In the genomic region with DNA sequence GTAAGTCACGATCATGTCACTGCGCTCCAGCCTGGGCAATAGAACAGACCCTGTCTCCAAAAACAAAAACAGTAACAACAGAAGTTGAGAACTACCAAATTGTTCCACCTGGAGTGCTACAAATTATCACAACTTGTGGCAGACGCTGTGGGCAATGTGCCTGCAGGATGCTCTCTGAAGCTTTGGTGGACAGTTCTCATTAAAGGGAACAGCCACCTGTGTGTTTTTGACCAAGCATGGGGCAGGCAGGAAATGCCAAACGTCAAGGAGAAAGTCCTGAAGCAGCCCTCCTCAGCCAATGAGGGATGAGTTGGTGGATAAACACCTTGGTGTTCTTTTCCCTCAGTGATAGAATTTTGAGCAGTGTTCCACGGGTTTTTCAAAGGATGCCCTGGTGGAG, we compare ENCODE assay signal across 15 cellular contexts. TPM values are rescaled to one million over a fixed set of nuclear protein-coding genes. Genes with fewer than 3 reads are reported as not detected.
DNase-seq lines count a peak whose midpoint lies in the region; ATAC-seq and TF ChIP-seq lines count a peak whose summit lies in the region.
"Had no signal": no experiment of that assay in that cellular context is flagged by ENCODE, and none has a peak within 500 bp of the region (broad histone marks: within the 10 kb centered on the region; RNA-seq: fewer than 3 reads in every experiment).

No MANE protein-coding gene starts in this region.

- no peak for TF ChIP-seq POLR2A in Peyer's patch (IDR thresholded peaks at IDR 0.05)

- peak; percentile 32; the same call in 2 of the 3 replicates for ATAC-seq in DND-41 (ENCODE audit: insufficient read depth, low read depth)
- no peak for ATAC-seq in activated CD8-positive, alpha-beta T cell treated with anti-CD3 and anti-CD28 coated beads, Interleukin-2, amount 10 ng/mL, durations not matched to agents 7 days and 5 days

- TF ChIP-seq CTCF in 22Rv1 (IDR thresholded peaks at IDR 0.05) (no peak), DND-41 (IDR thresholded peaks at IDR 0.05; ENCODE audit: borderline replicate concordance, extremely low read depth, low read length, poor library complexity, severe bottlenecking) (no peak), progenitor cell of endocrine pancreas (IDR thresholded peaks at IDR 0.05; ENCODE audit: unreplicated experiment) (no peak), Peyer's patch (IDR thresholded peaks at IDR 0.05) (no peak)

- no peak overlapping the region for H2AFZ ChIP-seq in DND-41 (ENCODE audit: low read depth, low read length)

- H3K36me3 ChIP-seq in DND-41 (ENCODE audit: insufficient read depth, low read length) (no peaks in the 10 kb centered on the region), Peyer's patch (no peaks in the 10 kb centered on the region)

- H3K9ac ChIP-seq in DND-41 (ENCODE audit: low read depth, low read length): no peak overlapping the region

- no peaks in the 10 kb centered on the region for H3K4me1 Mint-ChIP-seq in progenitor cell of endocrine pancreas (ENCODE audit: low read depth)
- no peaks in the 10 kb centered on the region for H3K4me1 Mint-ChIP-seq in activated CD8-positive, alpha-beta T cell treated with anti-CD3 and anti-CD28 coated beads, Interleukin-2, amount 10 ng/mL, durations not matched to agents 7 days and 5 days (ENCODE audit: low read depth)
- H3K4me1 Mint-ChIP-seq: CD4-positive, CD25-positive, alpha-beta regulatory T cell had no signal

- POLR2A ChIA-PET in activated CD8-positive, alpha-beta T cell treated with anti-CD3 and anti-CD28 coated beads, Interleukin-2, amount 10 ng/mL, durations not matched to agents 7 days and 5 days (lab: Charles Lee): no interaction called here

- H3K4me3 ChIP-seq in DND-41 (ENCODE audit: low read depth in 1 of 2, low read length in 2 of 2) (no peak overlapping the region), Peyer's patch (no peak overlapping the region)

- no peak overlapping the region for H3K27ac Mint-ChIP-seq in progenitor cell of endocrine pancreas
- H3K27ac Mint-ChIP-seq in activated CD8-positive, alpha-beta T cell treated with anti-CD3 and anti-CD28 coated beads, Interleukin-2, amount 10 ng/mL, durations not matched to agents 7 days and 5 days: no peak overlapping the region
- H3K27ac Mint-ChIP-seq: CD4-positive, CD25-positive, alpha-beta regulatory T cell had no signal

- H3K36me3 Mint-ChIP-seq in progenitor cell of endocrine pancreas (ENCODE audit: insufficient read depth): no peaks in the 10 kb centered on the region
- no peaks in the 10 kb centered on the region for H3K36me3 Mint-ChIP-seq in activated CD8-positive, alpha-beta T cell treated with anti-CD3 and anti-CD28 coated beads, Interleukin-2, amount 10 ng/mL, durations not matched to agents 7 days and 5 days (ENCODE audit: low read depth)
- H3K36me3 Mint-ChIP-seq: CD4-positive, CD25-positive, alpha-beta regulatory T cell had no signal

- H3K4me1 ChIP-seq in DND-41 (ENCODE audit: insufficient read depth, low read length) (no peaks in the 10 kb centered on the region), Peyer's patch (no peaks in the 10 kb centered on the region)

- DNase-seq in DND-41: no peak
- DNase-seq in RPMI8226: peak; percentile 64
- peak; percentile 63 for DNase-seq in cerebellum (ENCODE audit: low spot score)
- DNase-seq in progenitor cell of endocrine pancreas (ENCODE audit: low spot score, unreplicated experiment): no peak
- DNase-seq in Peyer's patch: no peak
- no peak for DNase-seq in activated CD8-positive, alpha-beta T cell treated with anti-CD3 and anti-CD28 coated beads, Interleukin-2, amount 10 ng/mL, durations not matched to agents 7 days and 5 days
- DNase-seq: Calu3; CD4-positive, CD25-positive, alpha-beta regulatory T cell; GDM1; KG1; NCI-H146; NCI-H2227 treated with DMSO at 0.1 percent for 48 hours; NCI-H526 treated with DMSO at 0.1 percent for 48 hours had no signal

- H3K9me3 Mint-ChIP-seq in progenitor cell of endocrine pancreas (ENCODE audit: low read depth): no peaks in the 10 kb centered on the region
- no peaks in the 10 kb centered on the region for H3K9me3 Mint-ChIP-seq in activated CD8-positive, alpha-beta T cell treated with anti-CD3 and anti-CD28 coated beads, Interleukin-2, amount 10 ng/mL, durations not matched to agents 7 days and 5 days (ENCODE audit: insufficient read depth)

- H3K4me2 ChIP-seq in DND-41 (ENCODE audit: insufficient read depth, low read length): no peak overlapping the region

- peaks cover 8% of the 10 kb centered on the region for H3K27me3 Mint-ChIP-seq in progenitor cell of endocrine pancreas
- peaks cover 27% of the 10 kb centered on the region for H3K27me3 Mint-ChIP-seq in activated CD8-positive, alpha-beta T cell treated with anti-CD3 and anti-CD28 coated beads, Interleukin-2, amount 10 ng/mL, durations not matched to agents 7 days and 5 days (ENCODE audit: low read depth)

- CTCF ChIA-PET in activated CD8-positive, alpha-beta T cell treated with anti-CD3 and anti-CD28 coated beads, Interleukin-2, amount 10 ng/mL, durations not matched to agents 7 days and 5 days (lab: Charles Lee): interaction anchor here (1.0 to 3.8 kb wide), 3 partner anchors 8 to 70 kb away, joined by 3 to 27 read pairs (median 15); no protein-coding TSS in a partner anchor

- H3K27me3 ChIP-seq in DND-41 (ENCODE audit: insufficient read depth, low read length, poor library complexity) (no peaks in the 10 kb centered on the region), Peyer's patch (no peaks in the 10 kb centered on the region)

- H3K9me3 ChIP-seq in DND-41 (ENCODE audit: insufficient read depth, low read length, severe bottlenecking) (no peaks in the 10 kb centered on the region), Peyer's patch (no peaks in the 10 kb centered on the region)

- H3K79me2 ChIP-seq in DND-41 (ENCODE audit: insufficient read depth, low read length): no peaks in the 10 kb centered on the region

- no peak overlapping the region for H3K4me3 Mint-ChIP-seq in progenitor cell of endocrine pancreas (ENCODE audit: low read depth)
- H3K4me3 Mint-ChIP-seq in activated CD8-positive, alpha-beta T cell treated with anti-CD3 and anti-CD28 coated beads, Interleukin-2, amount 10 ng/mL, durations not matched to agents 7 days and 5 days: no peak overlapping the region
- H3K4me3 Mint-ChIP-seq: CD4-positive, CD25-positive, alpha-beta regulatory T cell had no signal

- H3K27ac ChIP-seq in 22Rv1: peak overlapping the region; percentile 53
- no peak overlapping the region for H3K27ac ChIP-seq in DND-41 (ENCODE audit: low read length)
- no peak overlapping the region for H3K27ac ChIP-seq in Peyer's patch

- no peaks in the 10 kb centered on the region for H4K20me1 ChIP-seq in DND-41 (ENCODE audit: insufficient read depth, low read length)

RNA-seq across cellular contexts. Expression of a gene that starts 15.9 kb away (rescaled TPM):
- not detected for total RNA-seq in cerebellum
- total RNA-seq in progenitor cell of endocrine pancreas: not detected in 2 replicates
- total RNA-seq in Peyer's patch: 1 to 10 TPM in 1 of 4 donors, not detected in 3; 2.5 TPM
- total RNA-seq in activated CD8-positive, alpha-beta T cell treated with anti-CD3 and anti-CD28 coated beads, Interleukin-2, amount 10 ng/mL, durations not matched to agents 7 days and 5 days: not detected
- total RNA-seq: Calu3; CD4-positive, CD25-positive, alpha-beta regulatory T cell; T-helper 1 cell treated with Interleukin-12 subunit alpha and Interleukin-12 subunit beta and Interleukin-4 antibody, amounts not matched to agents 30 ng/mL and 1 ng/mL, for 36 hours had no signal

RNA-seq across cellular contexts. Expression of a gene that starts 48.5 kb away (rescaled TPM):
- total RNA-seq in cerebellum: 73.1 TPM
- 322 and 326 TPM in 2 replicates for total RNA-seq in progenitor cell of endocrine pancreas
- 100 to 1,000 TPM; 408 to 760 (median 570) TPM for total RNA-seq in Peyer's patch
- under 1 TPM; 0.42 to 0.50 TPM for total RNA-seq in activated CD8-positive, alpha-beta T cell treated with anti-CD3 and anti-CD28 coated beads, Interleukin-2, amount 10 ng/mL, durations not matched to agents 7 days and 5 days

Comparison
In these comparisons a context has a peak if more than half of its experiments do, and no peak if none do; other contexts are left out.
1. DNase-seq: peak in RPMI8226 (single experiment) and cerebellum (single experiment); none in DND-41 (single experiment), progenitor cell of endocrine pancreas (single experiment), Peyer's patch (0 of 3) and activated CD8-positive, alpha-beta T cell treated with anti-CD3 and anti-CD28 coated beads, Interleukin-2, amount 10 ng/mL, durations not matched to agents 7 days and 5 days (single experiment).
2. RNA of a gene that starts 48.5 kb away (total RNA-seq): 408 to 760 TPM in Peyer's patch, 322 to 326 TPM in progenitor cell of endocrine pancreas and 73.1 TPM in cerebellum (single experiment); 0.42 to 0.50 TPM in activated CD8-positive, alpha-beta T cell treated with anti-CD3 and anti-CD28 coated beads, Interleukin-2, amount 10 ng/mL, durations not matched to agents 7 days and 5 days; every median in the first group is over 10 times any median in the second.